In the genomic region with DNA sequence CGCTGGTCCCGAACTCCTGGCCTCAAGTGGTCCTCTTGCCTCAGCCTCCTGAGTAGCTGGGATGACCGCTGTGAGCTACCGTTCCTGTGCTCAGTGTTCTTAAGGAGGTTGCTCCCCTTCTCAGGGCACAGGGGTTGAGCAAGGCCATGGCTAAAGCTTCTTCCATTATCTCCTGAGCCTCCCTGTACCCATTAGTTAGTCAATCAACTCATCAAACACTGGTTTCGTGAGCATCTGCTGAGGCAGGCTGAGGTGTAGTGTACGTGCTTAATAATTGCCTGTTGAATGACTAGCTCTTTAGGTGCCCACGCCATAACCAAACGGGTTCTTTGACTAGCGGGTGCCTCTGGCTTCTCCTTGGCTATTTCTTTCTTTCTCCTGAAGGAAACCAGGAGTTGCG, we compare ENCODE assay signal across 1 cellular context.
TF ChIP-seq lines count a peak whose summit lies in the region.

No MANE protein-coding gene starts in this region.

TF ChIP-seq in GM23338, 12 proteins besides CTCF, POLR2A, EP300 and RAD21 (continued from another document):
- TF ChIP-seq REST (IDR thresholded peaks at IDR 0.05; ENCODE audit: unreplicated experiment) = no peak
- TF ChIP-seq JUNB (IDR thresholded peaks at IDR 0.05; ENCODE audit: unreplicated experiment) = no peak
- no peak for TF ChIP-seq POLR2AphosphoS5 (IDR thresholded peaks at IDR 0.05; ENCODE audit: low read depth)
- TF ChIP-seq NANOG (IDR thresholded peaks at IDR 0.05; ENCODE audit: borderline replicate concordance) = no peak
- TF ChIP-seq ZNF462 (CRISPR knock-in tag; IDR thresholded peaks at IDR 0.05) = no peak
- no peak for TF ChIP-seq EZH2phosphoT487 (IDR thresholded peaks at IDR 0.05; ENCODE audit: unreplicated experiment)
TF ChIP-seq in GM23338: peak in this region for 0.
